ENCODE assay signal across 1 cellular context in the genomic region with DNA sequence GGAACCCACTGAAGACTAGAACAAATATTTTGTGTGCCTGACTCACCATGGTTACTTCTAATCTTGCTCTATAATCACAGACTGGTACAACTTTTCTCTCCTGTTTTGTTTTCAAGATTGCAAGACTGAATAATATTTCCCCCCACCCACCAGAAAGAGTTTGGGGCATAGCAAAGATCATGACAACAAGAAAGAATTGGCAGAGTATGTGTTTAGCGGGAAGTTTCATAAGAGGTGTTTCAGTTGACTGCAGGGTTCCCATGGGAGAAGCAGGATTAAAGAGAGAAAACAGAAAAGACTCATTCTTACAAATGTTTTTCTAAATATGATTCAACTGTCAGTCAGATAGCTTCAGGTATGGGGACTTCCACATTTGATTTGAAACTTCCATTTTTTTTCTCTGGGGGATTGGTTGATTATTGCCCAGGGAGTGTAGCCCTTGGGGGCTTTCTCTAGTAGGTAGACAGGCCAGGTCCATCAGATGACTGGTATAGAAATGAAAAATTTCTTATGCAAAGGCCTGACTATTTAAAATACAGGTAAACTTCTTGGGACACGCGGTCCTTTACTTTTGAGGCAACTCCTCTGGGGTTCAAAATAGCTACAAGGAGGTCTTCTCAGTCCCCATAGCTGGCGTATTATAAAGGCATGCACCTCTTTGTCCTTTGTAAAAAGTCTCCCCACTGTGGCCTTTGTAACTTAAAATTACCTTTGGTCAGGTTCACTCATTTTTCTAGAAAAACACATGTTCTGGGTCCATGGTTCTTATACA.
A peak's percentile ranks its signal among the peaks of the same experiment; 100 is the strongest.
TF ChIP-seq lines count a peak whose summit lies in the region.

No MANE protein-coding gene starts in this region.

TF ChIP-seq in GM12878, 131 proteins besides CTCF, POLR2A, EP300 and RAD21 (continued from another document and continues in another):
- TF ChIP-seq, protein P1, sequence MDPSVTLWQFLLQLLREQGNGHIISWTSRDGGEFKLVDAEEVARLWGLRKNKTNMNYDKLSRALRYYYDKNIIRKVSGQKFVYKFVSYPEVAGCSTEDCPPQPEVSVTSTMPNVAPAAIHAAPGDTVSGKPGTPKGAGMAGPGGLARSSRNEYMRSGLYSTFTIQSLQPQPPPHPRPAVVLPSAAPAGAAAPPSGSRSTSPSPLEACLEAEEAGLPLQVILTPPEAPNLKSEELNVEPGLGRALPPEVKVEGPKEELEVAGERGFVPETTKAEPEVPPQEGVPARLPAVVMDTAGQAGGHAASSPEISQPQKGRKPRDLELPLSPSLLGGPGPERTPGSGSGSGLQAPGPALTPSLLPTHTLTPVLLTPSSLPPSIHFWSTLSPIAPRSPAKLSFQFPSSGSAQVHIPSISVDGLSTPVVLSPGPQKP (IDR thresholded peaks at IDR 0.05; ENCODE audit: low read depth, low read length) = no peak
- TF ChIP-seq HDAC2 (IDR thresholded peaks at IDR 0.05) (no peak), CHD2 (IDR thresholded peaks at IDR 0.05; ENCODE audit: borderline replicate concordance, low read depth, low read length) (no peak; the same call in 1 of the 2 replicates), ATF2 (IDR thresholded peaks at IDR 0.05; ENCODE audit: low read length) (peak; percentile 84), FOXK2 (IDR thresholded peaks at IDR 0.05) (no peak), DPF2 (IDR thresholded peaks at IDR 0.05) (0 out of 2 replicates have a peak, but pooled peaks have one; percentile 42), CHD1 (IDR thresholded peaks at IDR 0.05; ENCODE audit: low read depth, low read length) (no peak), E2F8 (IDR thresholded peaks at IDR 0.05; ENCODE audit: low read depth, partially characterized antibody) (no peak), PRDM15 (CRISPR knock-in tag; IDR thresholded peaks at IDR 0.05) (no peak), MEF2A (IDR thresholded peaks at IDR 0.05; ENCODE audit: insufficient read depth, low read depth, low read length) (peak; percentile 37; the same call in 1 of the 2 replicates), TARDBP (IDR thresholded peaks at IDR 0.05; ENCODE audit: borderline replicate concordance) (no peak), TCF12 (IDR thresholded peaks at IDR 0.05; ENCODE audit: low read depth, low read length) (no peak), ESRRA (IDR thresholded peaks at IDR 0.05; ENCODE audit: low read length) (no peak), FOXM1 (IDR thresholded peaks at IDR 0.05; ENCODE audit: low read depth, low read length) (peak; percentile 81; the same call in 1 of the 2 replicates), BCL3 (IDR thresholded peaks at IDR 0.05; ENCODE audit: borderline replicate concordance, insufficient read depth, low read depth, low read length, poor library complexity, severe bottlenecking) (peak; percentile 84), ZZZ3 (IDR thresholded peaks at IDR 0.05; ENCODE audit: control insufficient read depth, insufficient read length, low read depth) (no peak), RELA (IDR thresholded peaks at IDR 0.05; ENCODE audit: borderline replicate concordance, partially characterized antibody) (peak; percentile 75), PML (IDR thresholded peaks at IDR 0.05; ENCODE audit: low read length) (no peak), RUNX3 (IDR thresholded peaks at IDR 0.05; ENCODE audit: low read length) (peak; percentile 28; the same call in 1 of the 2 replicates), ATF3 (IDR thresholded peaks at IDR 0.05; ENCODE audit: borderline replicate concordance, extremely low read depth, low read depth, low read length) (no peak), TBL1XR1 (IDR thresholded peaks at IDR 0.05; ENCODE audit: low read depth, low read length) (0 out of 2 replicates have a peak, but pooled peaks have one; percentile 38), MYB (IDR thresholded peaks at IDR 0.05; ENCODE audit: borderline replicate concordance, low read depth, low read length) (peak; percentile 69), POLR2AphosphoS5 (IDR thresholded peaks at IDR 0.05; ENCODE audit: low read length) (no peak), SMAD5 (IDR thresholded peaks at IDR 0.05; ENCODE audit: low read depth) (no peak), SUZ12 (IDR thresholded peaks at IDR 0.05; ENCODE audit: unreplicated experiment) (no peak), JUNB (IDR thresholded peaks at IDR 0.05) (peak; percentile 75)
- TF ChIP-seq, protein P2, sequence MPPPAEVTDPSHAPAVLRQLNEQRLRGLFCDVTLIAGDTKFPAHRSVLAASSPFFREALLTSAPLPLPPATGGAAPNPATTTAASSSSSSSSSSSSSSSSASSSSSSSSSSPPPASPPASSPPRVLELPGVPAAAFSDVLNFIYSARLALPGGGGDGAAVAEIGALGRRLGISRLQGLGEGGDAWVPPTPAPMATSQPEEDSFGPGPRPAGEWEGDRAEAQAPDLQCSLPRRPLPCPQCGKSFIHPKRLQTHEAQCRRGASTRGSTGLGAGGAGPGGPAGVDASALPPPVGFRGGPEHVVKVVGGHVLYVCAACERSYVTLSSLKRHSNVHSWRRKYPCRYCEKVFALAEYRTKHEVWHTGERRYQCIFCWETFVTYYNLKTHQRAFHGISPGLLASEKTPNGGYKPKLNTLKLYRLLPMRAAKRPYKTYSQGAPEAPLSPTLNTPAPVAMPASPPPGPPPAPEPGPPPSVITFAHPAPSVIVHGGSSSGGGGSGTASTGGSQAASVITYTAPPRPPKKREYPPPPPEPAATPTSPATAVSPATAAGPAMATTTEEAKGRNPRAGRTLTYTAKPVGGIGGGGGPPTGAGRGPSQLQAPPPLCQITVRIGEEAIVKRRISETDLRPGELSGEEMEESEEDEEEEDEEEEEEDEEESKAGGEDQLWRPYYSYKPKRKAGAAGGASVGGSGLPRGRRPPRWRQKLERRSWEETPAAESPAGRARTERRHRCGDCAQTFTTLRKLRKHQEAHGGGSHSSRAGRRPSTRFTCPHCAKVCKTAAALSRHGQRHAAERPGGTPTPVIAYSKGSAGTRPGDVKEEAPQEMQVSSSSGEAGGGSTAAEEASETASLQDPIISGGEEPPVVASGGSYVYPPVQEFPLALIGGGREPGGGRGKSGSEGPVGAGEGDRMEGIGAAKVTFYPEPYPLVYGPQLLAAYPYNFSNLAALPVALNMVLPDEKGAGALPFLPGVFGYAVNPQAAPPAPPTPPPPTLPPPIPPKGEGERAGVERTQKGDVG (CRISPR knock-in tag; IDR thresholded peaks at IDR 0.05) = no peak
- TF ChIP-seq, protein P3, sequence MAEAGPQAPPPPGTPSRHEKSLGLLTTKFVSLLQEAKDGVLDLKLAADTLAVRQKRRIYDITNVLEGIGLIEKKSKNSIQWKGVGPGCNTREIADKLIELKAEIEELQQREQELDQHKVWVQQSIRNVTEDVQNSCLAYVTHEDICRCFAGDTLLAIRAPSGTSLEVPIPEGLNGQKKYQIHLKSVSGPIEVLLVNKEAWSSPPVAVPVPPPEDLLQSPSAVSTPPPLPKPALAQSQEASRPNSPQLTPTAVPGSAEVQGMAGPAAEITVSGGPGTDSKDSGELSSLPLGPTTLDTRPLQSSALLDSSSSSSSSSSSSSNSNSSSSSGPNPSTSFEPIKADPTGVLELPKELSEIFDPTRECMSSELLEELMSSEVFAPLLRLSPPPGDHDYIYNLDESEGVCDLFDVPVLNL (IDR thresholded peaks at IDR 0.05; ENCODE audit: low read depth, low read length) = no peak
- TF ChIP-seq, protein P4, sequence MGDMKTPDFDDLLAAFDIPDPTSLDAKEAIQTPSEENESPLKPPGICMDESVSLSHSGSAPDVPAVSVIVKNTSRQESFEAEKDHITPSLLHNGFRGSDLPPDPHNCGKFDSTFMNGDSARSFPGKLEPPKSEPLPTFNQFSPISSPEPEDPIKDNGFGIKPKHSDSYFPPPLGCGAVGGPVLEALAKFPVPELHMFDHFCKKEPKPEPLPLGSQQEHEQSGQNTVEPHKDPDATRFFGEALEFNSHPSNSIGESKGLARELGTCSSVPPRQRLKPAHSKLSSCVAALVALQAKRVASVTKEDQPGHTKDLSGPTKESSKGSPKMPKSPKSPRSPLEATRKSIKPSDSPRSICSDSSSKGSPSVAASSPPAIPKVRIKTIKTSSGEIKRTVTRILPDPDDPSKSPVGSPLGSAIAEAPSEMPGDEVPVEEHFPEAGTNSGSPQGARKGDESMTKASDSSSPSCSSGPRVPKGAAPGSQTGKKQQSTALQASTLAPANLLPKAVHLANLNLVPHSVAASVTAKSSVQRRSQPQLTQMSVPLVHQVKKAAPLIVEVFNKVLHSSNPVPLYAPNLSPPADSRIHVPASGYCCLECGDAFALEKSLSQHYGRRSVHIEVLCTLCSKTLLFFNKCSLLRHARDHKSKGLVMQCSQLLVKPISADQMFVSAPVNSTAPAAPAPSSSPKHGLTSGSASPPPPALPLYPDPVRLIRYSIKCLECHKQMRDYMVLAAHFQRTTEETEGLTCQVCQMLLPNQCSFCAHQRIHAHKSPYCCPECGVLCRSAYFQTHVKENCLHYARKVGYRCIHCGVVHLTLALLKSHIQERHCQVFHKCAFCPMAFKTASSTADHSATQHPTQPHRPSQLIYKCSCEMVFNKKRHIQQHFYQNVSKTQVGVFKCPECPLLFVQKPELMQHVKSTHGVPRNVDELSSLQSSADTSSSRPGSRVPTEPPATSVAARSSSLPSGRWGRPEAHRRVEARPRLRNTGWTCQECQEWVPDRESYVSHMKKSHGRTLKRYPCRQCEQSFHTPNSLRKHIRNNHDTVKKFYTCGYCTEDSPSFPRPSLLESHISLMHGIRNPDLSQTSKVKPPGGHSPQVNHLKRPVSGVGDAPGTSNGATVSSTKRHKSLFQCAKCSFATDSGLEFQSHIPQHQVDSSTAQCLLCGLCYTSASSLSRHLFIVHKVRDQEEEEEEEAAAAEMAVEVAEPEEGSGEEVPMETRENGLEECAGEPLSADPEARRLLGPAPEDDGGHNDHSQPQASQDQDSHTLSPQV (IDR thresholded peaks at IDR 0.05) = peak; percentile 69
- TF ChIP-seq, protein P5, sequence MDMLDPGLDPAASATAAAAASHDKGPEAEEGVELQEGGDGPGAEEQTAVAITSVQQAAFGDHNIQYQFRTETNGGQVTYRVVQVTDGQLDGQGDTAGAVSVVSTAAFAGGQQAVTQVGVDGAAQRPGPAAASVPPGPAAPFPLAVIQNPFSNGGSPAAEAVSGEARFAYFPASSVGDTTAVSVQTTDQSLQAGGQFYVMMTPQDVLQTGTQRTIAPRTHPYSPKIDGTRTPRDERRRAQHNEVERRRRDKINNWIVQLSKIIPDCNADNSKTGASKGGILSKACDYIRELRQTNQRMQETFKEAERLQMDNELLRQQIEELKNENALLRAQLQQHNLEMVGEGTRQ (IDR thresholded peaks at IDR 0.05; ENCODE audit: borderline replicate concordance, low read depth, low read length) = no peak
